In the genomic region with DNA sequence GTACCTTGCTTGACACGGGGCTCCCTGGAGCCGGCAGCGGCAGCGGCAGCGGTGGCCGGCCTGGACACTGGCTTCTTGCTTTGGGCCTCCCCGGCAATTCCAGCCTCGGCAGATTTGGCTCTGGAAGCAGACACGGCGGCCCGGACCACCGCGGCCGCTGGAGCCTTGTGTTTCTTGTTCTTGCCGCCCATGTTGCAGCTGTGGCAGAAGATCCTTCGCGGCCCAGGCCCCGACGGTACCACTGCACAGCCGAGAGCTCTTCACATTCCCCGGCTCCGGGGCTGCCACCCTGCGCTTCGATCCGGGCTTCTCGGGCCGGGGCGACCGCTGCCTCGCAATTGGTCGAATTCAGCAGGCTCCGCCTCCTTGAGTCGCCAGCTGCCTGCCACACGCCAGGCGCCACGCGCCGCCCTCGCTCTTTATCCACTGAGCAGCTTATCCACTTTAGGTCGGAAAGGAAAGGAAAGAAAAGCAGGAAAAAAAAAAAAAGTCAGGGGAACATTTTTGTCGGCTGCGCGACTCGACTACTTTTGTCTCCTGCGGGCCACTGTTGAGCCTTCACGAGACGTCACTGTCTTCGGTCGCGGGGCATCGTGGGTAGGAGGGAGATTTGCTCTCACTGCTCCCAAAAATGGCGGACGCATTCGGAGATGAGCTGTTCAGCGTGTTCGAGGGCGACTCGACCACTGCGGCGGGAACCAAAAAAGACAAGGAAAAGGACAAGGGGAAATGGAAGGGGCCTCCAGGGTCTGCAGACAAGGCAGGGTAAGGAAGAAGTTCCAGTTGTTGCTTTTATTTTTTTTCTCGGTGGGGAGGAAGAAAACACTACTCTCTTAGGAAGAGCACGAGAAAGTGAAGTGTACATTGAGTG, we compare ENCODE assay signal across 9 cellular contexts. TPM values are rescaled to one million over a fixed set of nuclear protein-coding genes. Genes with fewer than 3 reads are reported as not detected.
DNase-seq lines count a peak whose midpoint lies in the region; ATAC-seq and TF ChIP-seq lines count a peak whose summit lies in the region.
"Had no signal": no experiment of that assay in that cellular context is flagged by ENCODE, and none has a peak within 500 bp of the region (broad histone marks: within the 10 kb centered on the region; RNA-seq: fewer than 3 reads in every experiment).

A gene with protein sequence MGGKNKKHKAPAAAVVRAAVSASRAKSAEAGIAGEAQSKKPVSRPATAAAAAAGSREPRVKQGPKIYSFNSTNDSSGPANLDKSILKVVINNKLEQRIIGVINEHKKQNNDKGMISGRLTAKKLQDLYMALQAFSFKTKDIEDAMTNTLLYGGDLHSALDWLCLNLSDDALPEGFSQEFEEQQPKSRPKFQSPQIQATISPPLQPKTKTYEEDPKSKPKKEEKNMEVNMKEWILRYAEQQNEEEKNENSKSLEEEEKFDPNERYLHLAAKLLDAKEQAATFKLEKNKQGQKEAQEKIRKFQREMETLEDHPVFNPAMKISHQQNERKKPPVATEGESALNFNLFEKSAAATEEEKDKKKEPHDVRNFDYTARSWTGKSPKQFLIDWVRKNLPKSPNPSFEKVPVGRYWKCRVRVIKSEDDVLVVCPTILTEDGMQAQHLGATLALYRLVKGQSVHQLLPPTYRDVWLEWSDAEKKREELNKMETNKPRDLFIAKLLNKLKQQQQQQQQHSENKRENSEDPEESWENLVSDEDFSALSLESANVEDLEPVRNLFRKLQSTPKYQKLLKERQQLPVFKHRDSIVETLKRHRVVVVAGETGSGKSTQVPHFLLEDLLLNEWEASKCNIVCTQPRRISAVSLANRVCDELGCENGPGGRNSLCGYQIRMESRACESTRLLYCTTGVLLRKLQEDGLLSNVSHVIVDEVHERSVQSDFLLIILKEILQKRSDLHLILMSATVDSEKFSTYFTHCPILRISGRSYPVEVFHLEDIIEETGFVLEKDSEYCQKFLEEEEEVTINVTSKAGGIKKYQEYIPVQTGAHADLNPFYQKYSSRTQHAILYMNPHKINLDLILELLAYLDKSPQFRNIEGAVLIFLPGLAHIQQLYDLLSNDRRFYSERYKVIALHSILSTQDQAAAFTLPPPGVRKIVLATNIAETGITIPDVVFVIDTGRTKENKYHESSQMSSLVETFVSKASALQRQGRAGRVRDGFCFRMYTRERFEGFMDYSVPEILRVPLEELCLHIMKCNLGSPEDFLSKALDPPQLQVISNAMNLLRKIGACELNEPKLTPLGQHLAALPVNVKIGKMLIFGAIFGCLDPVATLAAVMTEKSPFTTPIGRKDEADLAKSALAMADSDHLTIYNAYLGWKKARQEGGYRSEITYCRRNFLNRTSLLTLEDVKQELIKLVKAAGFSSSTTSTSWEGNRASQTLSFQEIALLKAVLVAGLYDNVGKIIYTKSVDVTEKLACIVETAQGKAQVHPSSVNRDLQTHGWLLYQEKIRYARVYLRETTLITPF (N-terminal part only) (minus strand): TSS at position 312 of the 871 bp plus-strand sequence. CDS start 121 bp downstream, at position 191.
A gene (plus strand): TSS at position 607 of the 871 bp plus-strand sequence. CDS start 25 bp downstream, at position 632.

- no peak within 1 kb of the TSS for H3K4me3 Mint-ChIP-seq in activated CD4-positive, alpha-beta T cell treated with anti-CD3 and anti-CD28 coated beads for 36 hours
- H3K4me3 Mint-ChIP-seq: nephron had no signal

- CTCF ChIA-PET in BJ (lab: Yijun Ruan, JAX) = interaction anchor here (0.6 to 1.7 kb wide), 3 partner anchors 10 to 196 kb away, joined by 3 to 4 read pairs (median 3); a partner anchor contains a TSS
- CTCF ChIA-PET in activated CD4-positive, alpha-beta T cell treated with anti-CD3 and anti-CD28 coated beads for 36 hours (lab: Charles Lee) = interaction anchor here (0.6 to 2.4 kb wide), 10 partner anchors 17 to 402 kb away, joined by 3 to 8 read pairs (median 3); no protein-coding TSS in a partner anchor

- ATAC-seq in HG03457 (IDR thresholded peaks at IDR 0.05; ENCODE audit: unreplicated experiment) = peak; percentile 68
- peak; percentile 94 for ATAC-seq in activated CD4-positive, alpha-beta T cell treated with anti-CD3 and anti-CD28 coated beads for 36 hours

- H3K27ac ChIP-seq in colonic mucosa = peak within 1 kb of the TSS; percentile 92

- H3K36me3 Mint-ChIP-seq in activated CD4-positive, alpha-beta T cell treated with anti-CD3 and anti-CD28 coated beads for 36 hours (ENCODE audit: low read depth) = peaks cover 18% of the 10 kb centered on the region

- peaks cover 11% of the 10 kb centered on the region for H3K4me1 ChIP-seq in colonic mucosa

- no peak within 1 kb of the TSS for H3K27ac Mint-ChIP-seq in activated CD4-positive, alpha-beta T cell treated with anti-CD3 and anti-CD28 coated beads for 36 hours
- H3K27ac Mint-ChIP-seq: nephron had no signal

- H3K9ac ChIP-seq in colonic mucosa (ENCODE audit: low read depth in 2 of 2, low read length in 2 of 2) = peak within 1 kb of the TSS; percentile 79 to 96

- no peaks in the 10 kb centered on the region for H3K9me3 ChIP-seq in colonic mucosa

- DNase-seq in BJ (ENCODE audit: low read depth) (peak; percentile 70), GM19240 (ENCODE audit: insufficient read length, low spot score) (peak; percentile 53), NCI-H524 (lab: John Stamatoyannopoulos, UW) (peak; percentile 89 to 90), colonic mucosa (peak; percentile 93), kidney tubule cell (ENCODE audit: low spot score) (peak; percentile 92)
- DNase-seq in activated CD4-positive, alpha-beta T cell treated with anti-CD3 and anti-CD28 coated beads for 36 hours = peak; percentile 93
- peak; percentile 69 to 79 (median 78) for DNase-seq in stimulated activated CD4-positive, alpha-beta T cell treated with anti-CD3 and anti-CD28 coated beads, Interleukin-1b, Interleukin-23, amount 100 ng/mL, for 24 hours (ENCODE audit: low read depth in 4 of 4, low spot score in 1 of 4)

- H3K4me3 ChIP-seq in BJ (ENCODE audit: low read depth, low read length) (peak within 1 kb of the TSS; percentile 73), colonic mucosa (peak within 1 kb of the TSS; percentile 78)

- peaks cover 4% of the 10 kb centered on the region for H3K9me3 Mint-ChIP-seq in activated CD4-positive, alpha-beta T cell treated with anti-CD3 and anti-CD28 coated beads for 36 hours (ENCODE audit: low read depth)
- H3K9me3 Mint-ChIP-seq: nephron had no signal

- TF ChIP-seq CTCF in BJ (IDR thresholded peaks at IDR 0.05; ENCODE audit: insufficient read depth, low read depth, low read length) (no peak), colonic mucosa (IDR thresholded peaks at IDR 0.05) (no peak)

- H3K27me3 Mint-ChIP-seq in activated CD4-positive, alpha-beta T cell treated with anti-CD3 and anti-CD28 coated beads for 36 hours = no peaks in the 10 kb centered on the region

- H3K36me3 ChIP-seq in BJ (ENCODE audit: control insufficient read depth, insufficient read depth, low read length) (no peaks in the 10 kb centered on the region), colonic mucosa (no peaks in the 10 kb centered on the region)

- H3K4me1 Mint-ChIP-seq in activated CD4-positive, alpha-beta T cell treated with anti-CD3 and anti-CD28 coated beads for 36 hours = peaks cover 30% of the 10 kb centered on the region

- no peaks in the 10 kb centered on the region for H3K27me3 ChIP-seq in BJ (ENCODE audit: control insufficient read depth, insufficient read depth, low read length)
- no peaks in the 10 kb centered on the region for H3K27me3 ChIP-seq in colonic mucosa

- intact Hi-C loops in activated CD4-positive, alpha-beta T cell treated with anti-CD3 and anti-CD28 coated beads for 36 hours (cut with DNase I, micrococcal nuclease) = loop anchor here (1.0 to 5.0 kb wide), 9 partner anchors 80 to 1867 kb away; a partner anchor contains a TSS
- intact Hi-C loops in colonic mucosa (cut with DNase I) = loop anchor here (5.0 kb wide), 1 partner anchor 75 kb away; a partner anchor contains a TSS

- POLR2A ChIA-PET in BJ (lab: Charles Lee) = interaction anchor here (0.5 kb wide), 2 partner anchors 349 to 370 kb away, joined by 3 to 4 read pairs; no protein-coding TSS in a partner anchor
- POLR2A ChIA-PET in activated CD4-positive, alpha-beta T cell treated with anti-CD3 and anti-CD28 coated beads for 36 hours (lab: Charles Lee) = interaction anchor here (0.6 to 1.4 kb wide), 5 partner anchors 11 to 671 kb away, joined by 3 to 12 read pairs (median 4); no protein-coding TSS in a partner anchor

RNA-seq across cellular contexts. Expression of the first gene that starts in this region (rescaled TPM):
- polyA plus RNA-seq in BJ (2011; rRNA removed) = 2.9 and 6.4 TPM in 2 replicates
- 2.3 and 4.3 TPM in 2 replicates for polyA minus RNA-seq in BJ (2011; rRNA and poly(A)+ RNA removed)
- total RNA-seq in activated CD4-positive, alpha-beta T cell treated with anti-CD3 and anti-CD28 coated beads for 36 hours = 10 to 100 TPM; 12.1 to 12.9 TPM
- 10 to 100 TPM; 20.8 to 24.6 TPM for total RNA-seq in colonic mucosa

RNA-seq across cellular contexts. Expression of the second gene that starts in this region (rescaled TPM):
- 11.7 and 29.4 TPM in 2 replicates for polyA plus RNA-seq in BJ (2011; rRNA removed)
- polyA minus RNA-seq in BJ (2011; rRNA and poly(A)+ RNA removed) = 24.7 and 27.8 TPM in 2 replicates
- 100 to 1,000 TPM in 1 of 2 experiments, 10 to 100 TPM in 1; 98.2 to 106 TPM for total RNA-seq in activated CD4-positive, alpha-beta T cell treated with anti-CD3 and anti-CD28 coated beads for 36 hours
- total RNA-seq in colonic mucosa = 10 to 100 TPM; 53.7 to 69.0 TPM

Comparison
In these comparisons a context has a peak if more than half of its experiments do, and no peak if none do; other contexts are left out.
1. Peak in every context shown above with its lines: DNase-seq, ATAC-seq, H3K4me3 ChIP-seq and H3K27ac ChIP-seq.